8 cellular contexts compared by ENCODE assay signal in the genomic region with DNA sequence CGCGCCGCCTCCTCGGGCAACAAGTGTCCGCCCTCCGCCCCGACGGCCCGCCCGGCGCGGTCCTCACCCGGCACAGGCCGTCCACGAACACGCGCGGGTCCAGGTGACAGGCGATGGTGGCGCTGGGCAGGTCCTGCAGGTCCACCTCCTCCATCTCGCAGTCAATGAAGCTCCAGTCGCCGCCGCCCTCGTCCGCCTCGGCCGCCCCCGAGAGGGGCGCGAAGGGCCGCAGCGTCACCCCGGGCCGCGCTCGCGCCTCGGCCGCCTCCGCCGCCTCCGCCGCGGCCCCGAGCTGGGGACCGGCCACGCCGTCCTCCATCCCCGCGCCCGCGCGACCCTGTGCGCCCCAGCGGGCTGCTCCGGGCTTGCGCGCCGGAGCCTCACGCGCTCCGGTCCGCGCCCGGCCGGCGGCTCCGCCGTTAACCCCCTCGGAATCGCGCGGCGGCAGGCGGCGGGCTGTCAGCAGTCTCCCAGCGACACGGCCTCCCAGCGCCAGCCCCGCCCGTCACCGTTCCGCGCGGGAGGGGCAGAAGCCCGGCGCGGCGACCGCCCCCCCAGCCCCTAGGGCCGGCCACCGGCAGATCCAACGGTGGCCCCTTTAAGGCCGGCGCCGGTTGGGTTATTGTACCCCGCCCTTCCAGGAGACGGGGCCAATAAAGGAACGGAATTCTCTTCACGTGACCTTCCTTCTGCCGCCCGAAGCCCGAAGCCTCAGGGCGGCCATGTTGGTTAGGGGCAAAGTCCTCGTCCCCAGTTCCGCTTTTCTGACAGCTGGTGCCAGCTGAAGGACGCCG.
DNase-seq lines count a peak whose midpoint lies in the region; ATAC-seq lines count a peak whose summit lies in the region.

TSS of gene RCAN1 (minus strand) at position 421 of the 794 bp plus-strand sequence. CDS start at position 319, 102 bp downstream.

- DNase-seq in C1 segment of cervical spinal cord (lab: John Stamatoyannopoulos, UW) (peak; percentile 40 to 96 (median 92)), NCI-H526 treated with DMSO at 0.1 percent for 48 hours (lab: John Stamatoyannopoulos, UW) (peak; percentile 91), dedifferentiated amniotic fluid mesenchymal stem cell (ENCODE audit: extremely low spot score) (peak; percentile 96), left kidney (ENCODE audit: low read depth, low spot score) (peak; percentile 98)
- peak; percentile 69 to 84 for DNase-seq in activated CD4-positive, alpha-beta T cell treated with anti-CD3 and anti-CD28 coated beads, Interleukin-2, amount 50 U/mL, for 24 hours (ENCODE audit: low read depth in 1 of 2, low spot score in 1 of 2)
- DNase-seq in stimulated activated CD4-positive, alpha-beta T cell treated with anti-CD3 and anti-CD28 coated beads, Interleukin-1b, Interleukin-23, amount 100 ng/mL, for 48 hours, result peak; percentile 87

- ATAC-seq in GM19351 (IDR thresholded peaks at IDR 0.05; ENCODE audit: unreplicated experiment) (peak; percentile 91), HG03520 (IDR thresholded peaks at IDR 0.05; ENCODE audit: unreplicated experiment) (peak; percentile 95)

Comparison
In these comparisons a context has a peak if more than half of its experiments do, and no peak if none do; other contexts are left out.
1. Peak in every context shown above with its lines: DNase-seq and ATAC-seq.